ENCODE assay signal across 8 cellular contexts in genomic region chr9:129610473-129611301, GRCh38. TPM values are rescaled to one million over a fixed set of nuclear protein-coding genes. Genes with fewer than 3 reads are reported as not detected.
A peak's percentile ranks its signal among the peaks of the same experiment; 100 is the strongest.
DNase-seq lines count a peak whose midpoint lies in the region; ATAC-seq, FAIRE-seq and TF ChIP-seq lines count a peak whose summit lies in the region.

No MANE protein-coding gene starts in this region.

- H3K36me3 ChIP-seq in WERI-Rb-1 (no peaks in the 10 kb centered on the region), small intestine (ENCODE audit: control insufficient read depth in 2 of 2, insufficient read depth in 2 of 2, low read length in 2 of 2) (no peaks in the 10 kb centered on the region)

- intact Hi-C loops in MCF 10A (cut with micrococcal nuclease) = loop anchor here (1.0 to 2.0 kb wide), 3 partner anchors 14 to 480 kb away; no protein-coding TSS in a partner anchor

- no peak for FAIRE-seq in small intestine (lab: Jason Lieb, UNC)

- H3K4me3 Mint-ChIP-seq in MCF 10A (ENCODE audit: unreplicated experiment) = peak overlapping the region; percentile 75

- DNase-seq in Ammon's horn (ENCODE audit: low spot score) = peak; percentile 66
- peak; percentile 80 for DNase-seq in GM19240 (ENCODE audit: insufficient read length, low spot score)
- DNase-seq in NCI-H1048 (lab: John Stamatoyannopoulos, UW) = peak; percentile 24
- peak; percentile 87 for DNase-seq in WERI-Rb-1
- peak; percentile 66 for DNase-seq in MCF 10A (ENCODE audit: unreplicated experiment)
- DNase-seq in small intestine = peak; percentile 56

- H3K27me3 Mint-ChIP-seq in MCF 10A (ENCODE audit: insufficient read depth, unreplicated experiment) = no peaks in the 10 kb centered on the region

- H3K9me3 Mint-ChIP-seq in MCF 10A (ENCODE audit: unreplicated experiment) = no peaks in the 10 kb centered on the region

- peaks cover 13% of the 10 kb centered on the region for H3K4me1 Mint-ChIP-seq in MCF 10A (ENCODE audit: insufficient read depth, unreplicated experiment)

- H3K4me1 ChIP-seq in small intestine (ENCODE audit: control insufficient read depth in 2 of 2, insufficient read depth in 1 of 2, low read depth in 1 of 2, low read length in 1 of 2) = peaks cover 0 to 4% of the 10 kb centered on the region in 2 donors

- H3K36me3 Mint-ChIP-seq in MCF 10A (ENCODE audit: insufficient read depth, unreplicated experiment) = no peaks in the 10 kb centered on the region

- BruUV-seq in MCF 10A (replicated peaks; lab: Mats Ljungman, UMichigan) = no TSS peak

- H3K27me3 ChIP-seq in WERI-Rb-1 (ENCODE audit: insufficient read depth, low read depth, severe bottlenecking) (no peaks in the 10 kb centered on the region), small intestine (ENCODE audit: control insufficient read depth in 2 of 2, insufficient read depth in 2 of 2, low read length in 2 of 2) (no peaks in the 10 kb centered on the region)

- CTCF ChIA-PET in MCF 10A (lab: Yijun Ruan, JAX) = interaction anchor here (0.6 to 4.6 kb wide), 21 partner anchors 10 to 497 kb away, joined by 3 to 50 read pairs (median 5); partner anchors contain the start of genes C9orf50 and IER5L

- no peak overlapping the region for H3K27ac Mint-ChIP-seq in MCF 10A (ENCODE audit: low read depth, unreplicated experiment)

- TF ChIP-seq CTCF in WERI-Rb-1 (IDR thresholded peaks at IDR 0.05; ENCODE audit: low read depth, low read length) = peak; percentile 93
- TF ChIP-seq CTCF in MCF 10A (IDR thresholded peaks at IDR 0.05; ENCODE audit: unreplicated experiment) = peak; percentile 88

- POLR2A ChIA-PET in MCF 10A (lab: Yijun Ruan, JAX) = interaction anchor here (0.6 to 1.9 kb wide), 11 partner anchors 9 to 472 kb away, joined by 3 to 9 read pairs (median 4); no protein-coding TSS in a partner anchor

- H3K9me3 ChIP-seq in WERI-Rb-1 (ENCODE audit: severe bottlenecking) (no peaks in the 10 kb centered on the region), iPS-18c (ENCODE audit: control insufficient read depth, insufficient read depth, low read length) (peaks cover 2% of the 10 kb centered on the region), small intestine (ENCODE audit: control insufficient read depth, low read depth) (no peaks in the 10 kb centered on the region)

- H3K4me3 ChIP-seq in WERI-Rb-1 (ENCODE audit: low read depth, low read length) (peak overlapping the region; percentile 46), iPS-18c (ENCODE audit: insufficient read depth, low read depth, low read length) (peak overlapping the region; percentile 50), small intestine (ENCODE audit: low read depth in 1 of 2, low read length in 2 of 2) (peak overlapping the region; percentile 53 to 56)

- no peak for ATAC-seq in GM18870 (IDR thresholded peaks at IDR 0.05; ENCODE audit: unreplicated experiment)

- 0 to 1% (median 1%) methylated on average over 42 to 66 of the region's 66 CpGs for WGBS in small intestine, 3 donors

- H3K27ac ChIP-seq in WERI-Rb-1 (peak overlapping the region; percentile 61), small intestine (ENCODE audit: low read depth in 1 of 2, low read length in 1 of 2) (peak overlapping the region in 1 of 2 donors; percentile 73)

RNA-seq across cellular contexts. Expression of gene C9orf50, which starts 10.2 kb away (rescaled TPM):
- total RNA-seq in MCF 10A (2022) = 0.20 TPM in 1 of 2 replicates, not detected in the other
- polyA plus RNA-seq in small intestine = under 1 TPM in 1 of 3 donors, not detected in 2; 0.09 TPM

RNA-seq across cellular contexts. Expression of gene NTMT1, which starts 15.3 kb away (rescaled TPM):
- total RNA-seq in MCF 10A (2022) = 32.9 and 49.2 TPM in 2 replicates
- polyA plus RNA-seq in small intestine = 10 to 100 TPM; 42.5 to 64.3 (median 43.2) TPM

RNA-seq across cellular contexts. Expression of gene ASB6, which starts 31.3 kb away (rescaled TPM):
- 14.4 TPM in 2 replicates for total RNA-seq in MCF 10A (2022)
- polyA plus RNA-seq in small intestine = 10 to 100 TPM; 11.9 to 14.9 (median 14.1) TPM

RNA-seq across cellular contexts. Expression of gene PRRX2, which starts 54.8 kb away (rescaled TPM):
- total RNA-seq in MCF 10A (2022) = not detected in 2 replicates
- 1 to 10 TPM in 1 of 3 donors, not detected in 2; 1.8 TPM for polyA plus RNA-seq in small intestine

Comparison
In these comparisons a context has a peak if more than half of its experiments do, and no peak if none do; other contexts are left out.
1. DNase-seq: peak in every context shown above with its lines; median percentile 87 in WERI-Rb-1; 80 in GM19240; 66 in Ammon's horn; 66 in MCF 10A; 56 in small intestine; 24 in NCI-H1048.